8 cellular contexts compared by ENCODE assay signal in the genomic region with DNA sequence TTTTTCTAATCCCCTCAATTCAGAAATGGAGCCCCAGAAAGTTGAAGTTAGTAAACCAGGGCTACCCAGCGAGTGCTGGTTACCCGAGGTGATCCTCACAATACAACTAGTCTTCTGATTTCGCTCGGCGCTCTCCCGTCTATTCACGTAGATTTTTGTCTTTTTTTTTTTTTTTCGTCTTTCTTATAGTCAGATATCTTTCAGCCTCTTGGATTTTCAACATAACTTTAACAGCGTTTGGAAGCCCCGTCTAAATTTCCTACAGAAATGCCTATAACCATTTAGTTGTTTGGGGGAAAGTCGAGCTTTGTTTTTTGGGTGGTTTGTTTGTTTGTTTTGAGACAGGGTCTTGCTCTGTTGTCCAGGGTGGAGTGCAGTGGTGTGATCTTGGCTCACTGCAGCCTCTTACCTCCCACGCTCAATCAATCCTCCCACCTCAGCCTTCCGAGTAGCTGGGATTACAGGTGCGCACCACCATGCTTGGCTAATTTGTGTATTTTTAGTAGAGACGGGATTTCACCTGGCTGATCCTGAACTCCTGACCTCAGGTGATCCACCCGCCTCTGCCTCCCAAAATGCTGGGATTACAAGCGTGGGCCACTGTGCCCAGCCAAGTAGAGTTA.
A peak's percentile ranks its signal among the peaks of the same experiment; 100 is the strongest.
DNase-seq lines count a peak whose midpoint lies in the region; ATAC-seq and TF ChIP-seq lines count a peak whose summit lies in the region.

No MANE protein-coding gene starts in this region.

- no peaks in the 10 kb centered on the region for H3K36me3 ChIP-seq in SK-N-MC (ENCODE audit: insufficient read depth, low read length)

- peak overlapping the region; percentile 25; the same call in 1 of the 2 replicates for H3K27ac ChIP-seq in SK-N-MC

- H3K9me3 ChIP-seq in SK-N-MC (ENCODE audit: low read depth, low read length) = no peaks in the 10 kb centered on the region

- peak overlapping the region; percentile 87 for H3K9ac ChIP-seq in SK-N-MC (ENCODE audit: insufficient read length)

- POLR2A ChIA-PET in HEK293T (lab: Yijun Ruan, JAX) = interaction anchor here (1.0 to 3.7 kb wide), 10 partner anchors 9 to 250 kb away, joined by 3 to 42 read pairs (median 6); a partner anchor contains a TSS

- no peak for ATAC-seq in GM21723 (IDR thresholded peaks at IDR 0.05; ENCODE audit: unreplicated experiment)

- H3K4me3 ChIP-seq in GM12865 (ENCODE audit: low read depth, low read length) = peak overlapping the region; percentile 55
- H3K4me3 ChIP-seq in SK-N-MC = peak overlapping the region; percentile 85
- peak overlapping the region; percentile 81 for H3K4me3 ChIP-seq in fibroblast of pulmonary artery (replicated peaks; ENCODE audit: low read depth, low read length)

- no peak for TF ChIP-seq CTCF in GM12865 (IDR thresholded peaks at IDR 0.05; ENCODE audit: insufficient read depth, low read depth, low read length, missing control alignments)
- TF ChIP-seq CTCF in fibroblast of pulmonary artery (IDR thresholded peaks at IDR 0.05; ENCODE audit: low read length, missing control alignments) = no peak

- CTCF ChIA-PET in HEK293T (lab: Yijun Ruan, JAX) = interaction anchor here (0.7 to 2.4 kb wide), 3 partner anchors 11 to 33 kb away, joined by 3 to 11 read pairs (median 6); a partner anchor contains a TSS

- DNase-seq in GM12865 (ENCODE audit: low read depth) = no peak
- DNase-seq in SK-N-MC (ENCODE audit: low read depth, low spot score) = no peak
- DNase-seq in fibroblast of pulmonary artery (ENCODE audit: low read depth) = no peak
- peak; percentile 23 for DNase-seq in putamen (ENCODE audit: low spot score)
- no peak for DNase-seq in NCI-H146 (lab: John Stamatoyannopoulos, UW)
- no peak for DNase-seq in GF-D8 (lab: John Stamatoyannopoulos, UW)
- DNase-seq in HEK293T (ENCODE audit: extremely low spot score) = no peak

TF ChIP-seq in HEK293T, 16 proteins besides CTCF, POLR2A, EP300 and RAD21:
- TF ChIP-seq L3MBTL2 (conservative IDR thresholded peaks at IDR 0.05) (no peak), CTBP1 (IDR thresholded peaks at IDR 0.05; ENCODE audit: borderline replicate concordance) (no peak), FOXA1 (IDR thresholded peaks at IDR 0.05) (no peak), ARNT (IDR thresholded peaks at IDR 0.05) (no peak), SP1 (IDR thresholded peaks at IDR 0.05) (no peak), ZNF384 (IDR thresholded peaks at IDR 0.05) (no peak), SUZ12 (IDR thresholded peaks at IDR 0.05) (no peak), NFRKB (IDR thresholded peaks at IDR 0.05) (no peak), ELF4 (IDR thresholded peaks at IDR 0.05) (no peak), BHLHE40 (IDR thresholded peaks at IDR 0.05; ENCODE audit: borderline replicate concordance) (no peak), FOXM1 (IDR thresholded peaks at IDR 0.05; ENCODE audit: borderline replicate concordance) (no peak), TARDBP (IDR thresholded peaks at IDR 0.05) (no peak), FOXK2 (IDR thresholded peaks at IDR 0.05) (no peak), LEF1 (IDR thresholded peaks at IDR 0.05; ENCODE audit: borderline replicate concordance) (no peak), HDGF (IDR thresholded peaks at IDR 0.05; ENCODE audit: borderline replicate concordance) (no peak)
- TF ChIP-seq, protein P1, sequence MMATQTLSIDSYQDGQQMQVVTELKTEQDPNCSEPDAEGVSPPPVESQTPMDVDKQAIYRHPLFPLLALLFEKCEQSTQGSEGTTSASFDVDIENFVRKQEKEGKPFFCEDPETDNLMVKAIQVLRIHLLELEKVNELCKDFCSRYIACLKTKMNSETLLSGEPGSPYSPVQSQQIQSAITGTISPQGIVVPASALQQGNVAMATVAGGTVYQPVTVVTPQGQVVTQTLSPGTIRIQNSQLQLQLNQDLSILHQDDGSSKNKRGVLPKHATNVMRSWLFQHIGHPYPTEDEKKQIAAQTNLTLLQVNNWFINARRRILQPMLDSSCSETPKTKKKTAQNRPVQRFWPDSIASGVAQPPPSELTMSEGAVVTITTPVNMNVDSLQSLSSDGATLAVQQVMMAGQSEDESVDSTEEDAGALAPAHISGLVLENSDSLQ (IDR thresholded peaks at IDR 0.05) = no peak
TF ChIP-seq in HEK293T: peak in this region for 0.
